In the genomic region with DNA sequence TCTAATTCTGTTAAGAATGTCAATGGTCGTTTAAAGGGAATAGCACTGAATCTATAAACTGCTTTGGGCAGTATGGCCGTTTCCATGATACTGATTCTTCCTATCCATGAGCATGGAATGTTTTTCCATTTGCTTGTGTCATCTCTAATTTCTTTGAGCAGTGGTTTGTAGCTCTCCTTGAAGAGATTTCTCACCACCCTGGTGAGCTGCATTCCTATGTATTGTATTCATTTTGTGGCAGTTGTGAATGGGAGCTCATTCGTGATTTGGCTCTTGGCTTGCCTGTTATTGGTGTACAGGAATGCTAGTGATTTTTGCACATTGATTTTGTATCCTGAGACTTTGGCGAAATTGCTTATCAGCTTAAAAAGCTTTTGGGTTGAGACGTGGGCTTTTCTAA, we compare ENCODE assay signal across 1 cellular context.
TF ChIP-seq lines count a peak whose summit lies in the region.

No MANE protein-coding gene starts in this region.

TF ChIP-seq in IMR-90, 13 proteins besides CTCF, POLR2A, EP300 and RAD21:
- TF ChIP-seq MAFK (IDR thresholded peaks at IDR 0.05; ENCODE audit: low read depth, low read length): no peak
- TF ChIP-seq RFX5 (IDR thresholded peaks at IDR 0.05; ENCODE audit: low read depth, low read length): no peak
- no peak for TF ChIP-seq FOS (IDR thresholded peaks at IDR 0.05; ENCODE audit: low read depth, low read length)
- no peak for TF ChIP-seq MAZ (IDR thresholded peaks at IDR 0.05; ENCODE audit: borderline replicate concordance, low read depth, low read length)
- TF ChIP-seq CEBPB (IDR thresholded peaks at IDR 0.05; ENCODE audit: low read depth, low read length): no peak
- TF ChIP-seq BHLHE40 (IDR thresholded peaks at IDR 0.05; ENCODE audit: low read depth, low read length): no peak
- no peak for TF ChIP-seq MXI1 (IDR thresholded peaks at IDR 0.05; ENCODE audit: borderline replicate concordance, low read depth, low read length)
